Comparison of ENCODE assay signal across 9 cellular contexts in genomic region chr9:14993891-14994554, GRCh38.
DNase-seq lines count a peak whose midpoint lies in the region; ATAC-seq and TF ChIP-seq lines count a peak whose summit lies in the region.
"Had no signal": no experiment of that assay in that cellular context is flagged by ENCODE, and none has a peak within 500 bp of the region (broad histone marks: within the 10 kb centered on the region; RNA-seq: fewer than 3 reads in every experiment).

No MANE protein-coding gene starts in this region.

- no peak for DNase-seq in RWPE2 (ENCODE audit: low spot score)
- DNase-seq in epithelial cell of proximal tubule (ENCODE audit: low read depth): no peak
- no peak for DNase-seq in psoas muscle
- DNase-seq in amniotic stem cell (lab: John Stamatoyannopoulos, UW): no peak
- no peak for DNase-seq in NCI-H2081 treated with DMSO at 0.1 percent for 48 hours (lab: John Stamatoyannopoulos, UW)
- no peak for DNase-seq in OCI-LY7 (ENCODE audit: low spot score)
- DNase-seq in NCI-H1694 treated with DMSO at 0.1 percent for 48 hours (lab: John Stamatoyannopoulos, UW): no peak
- DNase-seq: Karpas-422 had no signal

- intact Hi-C loops in psoas muscle (cut with DNase I): loop anchor here in 1 of 2 donors (10.0 kb wide), 1 partner anchor 209 kb away; no protein-coding TSS in a partner anchor
- intact Hi-C loops in OCI-LY7 (cut with micrococcal nuclease; ENCODE audit: unreplicated experiment): no loop called here

- H3K36me3 ChIP-seq in ES-I3 (ENCODE audit: insufficient read depth, low read length) (no peaks in the 10 kb centered on the region), RWPE2 (ENCODE audit: low read depth) (no peaks in the 10 kb centered on the region), psoas muscle (ENCODE audit: insufficient read depth in 1 of 2, low read depth in 1 of 2) (no peaks in the 10 kb centered on the region), OCI-LY7 (ENCODE audit: insufficient read depth, low read length) (no peaks in the 10 kb centered on the region)

- no peak for ATAC-seq in RWPE2 (ENCODE audit: low read depth)
- ATAC-seq in psoas muscle: no peak

- 63 to 76% (median 69%) methylated on average over 9 of the region's 9 CpGs for WGBS in psoas muscle, 3 donors

- CTCF ChIA-PET in OCI-LY7 (lab: Charles Lee; ENCODE audit: unreplicated experiment): no interaction called here

- H3K4me1 ChIP-seq in ES-I3 (ENCODE audit: insufficient read depth, low read length): no peaks in the 10 kb centered on the region; the same call in 1 of the 2 replicates
- no peaks in the 10 kb centered on the region for H3K4me1 ChIP-seq in RWPE2 (ENCODE audit: insufficient read depth, poor library complexity, severe bottlenecking)
- H3K4me1 ChIP-seq in psoas muscle: peaks cover 6% of the 10 kb centered on the region
- no peaks in the 10 kb centered on the region for H3K4me1 ChIP-seq in OCI-LY7 (ENCODE audit: insufficient read depth, low read length, poor library complexity, severe bottlenecking)

- no peaks in the 10 kb centered on the region for H3K9me3 ChIP-seq in ES-I3 (ENCODE audit: control insufficient read depth, insufficient read depth, low read length)
- H3K9me3 ChIP-seq in RWPE2 (ENCODE audit: severe bottlenecking): no peaks in the 10 kb centered on the region
- H3K9me3 ChIP-seq in psoas muscle: no peaks in the 10 kb centered on the region
- no peaks in the 10 kb centered on the region for H3K9me3 ChIP-seq in OCI-LY7 (ENCODE audit: low read length)

- H3K27me3 ChIP-seq in RWPE2 (ENCODE audit: insufficient read depth, poor library complexity, severe bottlenecking) (no peaks in the 10 kb centered on the region), psoas muscle (ENCODE audit: insufficient read depth in 3 of 3, low read length in 2 of 3) (no peaks in the 10 kb centered on the region)

- TF ChIP-seq CTCF in RWPE2 (IDR thresholded peaks at IDR 0.05; ENCODE audit: poor library complexity, severe bottlenecking) (no peak), epithelial cell of proximal tubule (conservative IDR thresholded peaks at IDR 0.05; ENCODE audit: low read depth, low read length) (no peak), psoas muscle (IDR thresholded peaks at IDR 0.05) (no peak), OCI-LY7 (conservative IDR thresholded peaks at IDR 0.05; ENCODE audit: low read length) (no peak)

- H3K4me3 ChIP-seq in RWPE2 (ENCODE audit: severe bottlenecking) (peak overlapping the region; percentile 42), epithelial cell of proximal tubule (ENCODE audit: low read depth, low read length) (peak overlapping the region; percentile 67), psoas muscle (peak overlapping the region; percentile 83), OCI-LY7 (ENCODE audit: low read depth, low read length, poor library complexity, severe bottlenecking) (no peak overlapping the region)

- BruUV-seq in OCI-LY7 (replicated peaks; lab: Mats Ljungman, UMichigan): no TSS peak

- H3K9me2 ChIP-seq in OCI-LY7 (ENCODE audit: insufficient read depth, low read length): no peaks in the 10 kb centered on the region

- no peaks in the 10 kb centered on the region for H3K79me2 ChIP-seq in OCI-LY7 (ENCODE audit: insufficient read depth, low read depth, low read length)

- no peak overlapping the region for H3K4me2 ChIP-seq in OCI-LY7 (ENCODE audit: low read length)

- H3K27ac ChIP-seq in RWPE2 (ENCODE audit: poor library complexity, severe bottlenecking) (no peak overlapping the region), psoas muscle (no peak overlapping the region), OCI-LY7 (ENCODE audit: low read depth, low read length, poor library complexity, severe bottlenecking) (no peak overlapping the region)

- no peaks in the 10 kb centered on the region for H4K20me1 ChIP-seq in OCI-LY7 (ENCODE audit: insufficient read depth, low read length)

- POLR2A ChIA-PET in OCI-LY7 (lab: Charles Lee): no interaction called here

- H2AFZ ChIP-seq in OCI-LY7 (ENCODE audit: low read length): no peak overlapping the region

- peak overlapping the region; percentile 56 for H3K9ac ChIP-seq in ES-I3 (ENCODE audit: low read depth, low read length)
